Comparison of ENCODE assay signal across 8 cellular contexts in genomic region chr22:38504731-38505594, GRCh38. TPM values are rescaled to one million over a fixed set of nuclear protein-coding genes. Genes with fewer than 3 reads are reported as not detected.
A peak's percentile ranks its signal among the peaks of the same experiment; 100 is the strongest.
DNase-seq lines count a peak whose midpoint lies in the region; ATAC-seq and TF ChIP-seq lines count a peak whose summit lies in the region.

No MANE protein-coding gene starts in this region.

- POLR2A ChIA-PET in WTC11 (lab: Charles Lee): no interaction called here

- peaks cover 43 to 49% (median 44%) of the 10 kb centered on the region in 3 donors for H3K4me1 Mint-ChIP-seq in IgD-negative memory B cell
- H3K4me1 Mint-ChIP-seq in WTC11: peaks cover 45% of the 10 kb centered on the region
- H3K4me1 Mint-ChIP-seq in chondrocyte (ENCODE audit: low read depth): peaks cover 46% of the 10 kb centered on the region
- peaks cover 40% of the 10 kb centered on the region for H3K4me1 Mint-ChIP-seq in memory B cell

- H3K27me3 Mint-ChIP-seq in IgD-negative memory B cell (no peaks in the 10 kb centered on the region), WTC11 (ENCODE audit: low read depth) (no peaks in the 10 kb centered on the region), chondrocyte (ENCODE audit: low read depth) (no peaks in the 10 kb centered on the region), memory B cell (no peaks in the 10 kb centered on the region)

- peaks cover 5% of the 10 kb centered on the region for H3K36me3 Mint-ChIP-seq in IgD-negative memory B cell
- H3K36me3 Mint-ChIP-seq in WTC11: peaks cover 55% of the 10 kb centered on the region
- H3K36me3 Mint-ChIP-seq in chondrocyte (ENCODE audit: low read depth): peaks cover 21% of the 10 kb centered on the region
- H3K36me3 Mint-ChIP-seq in memory B cell: peaks cover 19% of the 10 kb centered on the region

- TF ChIP-seq CTCF in WTC11 (IDR thresholded peaks at IDR 0.05): no peak
- no peak for TF ChIP-seq CTCF in chondrocyte (IDR thresholded peaks at IDR 0.05)

- DNase-seq in CD1c-positive myeloid dendritic cell (ENCODE audit: extremely low spot score) (peak; percentile 83), WTC11 (ENCODE audit: low spot score) (no peak), chondrocyte (ENCODE audit: low spot score) (no peak), memory B cell (ENCODE audit: low spot score in 2 of 2) (peak; percentile 38 to 52), foreskin melanocyte (no peak)
- DNase-seq in stimulated activated CD8-positive, alpha-beta memory T cell treated with anti-CD3 and anti-CD28 coated beads, Interleukin-2, amount 100 ng/mL, for 48 hours (ENCODE audit: low read depth in 2 of 2): peak; percentile 30 to 43

- H3K9me3 Mint-ChIP-seq in IgD-negative memory B cell (no peaks in the 10 kb centered on the region), WTC11 (no peaks in the 10 kb centered on the region), chondrocyte (ENCODE audit: low read depth) (no peaks in the 10 kb centered on the region), memory B cell (peaks cover 4% of the 10 kb centered on the region)

- CTCF ChIA-PET in WTC11 (lab: Charles Lee): no interaction called here

- H3K27ac Mint-ChIP-seq in IgD-negative memory B cell (peak overlapping the region; percentile 98 to 100 (median 100)), WTC11 (peak overlapping the region; percentile 96), chondrocyte (ENCODE audit: unreplicated experiment) (peak overlapping the region; percentile 96), memory B cell (peak overlapping the region; percentile 100)

- no peak for ATAC-seq in WTC11
- ATAC-seq in memory B cell (ENCODE audit: low read depth): peak; percentile 11
- ATAC-seq in HG02885 (IDR thresholded peaks at IDR 0.05; ENCODE audit: poor library complexity, unreplicated experiment): no peak

- H3K4me3 Mint-ChIP-seq in IgD-negative memory B cell (peak overlapping the region; percentile 93 to 98 (median 96)), WTC11 (peak overlapping the region; percentile 98), chondrocyte (ENCODE audit: unreplicated experiment) (peak overlapping the region; percentile 97), memory B cell (peak overlapping the region; percentile 92)

TF ChIP-seq in WTC11, 78 proteins besides CTCF, POLR2A, EP300 and RAD21:
- TF ChIP-seq USF1 (CRISPR knock-in tag; IDR thresholded peaks at IDR 0.05): no peak
- 0 out of 2 replicates have a peak, but pooled peaks have one; percentile 28 for TF ChIP-seq IRF1 (CRISPR knock-in tag; IDR thresholded peaks at IDR 0.05)
- no peak; the same call in 1 of the 2 replicates for TF ChIP-seq TP53 (CRISPR knock-in tag; IDR thresholded peaks at IDR 0.05)
- 0 out of 2 replicates have a peak, but pooled peaks have one; percentile 13 for TF ChIP-seq ELF4 (CRISPR knock-in tag; IDR thresholded peaks at IDR 0.05; ENCODE audit: low read depth)
- TF ChIP-seq PRDM15 (CRISPR knock-in tag; IDR thresholded peaks at IDR 0.05): no peak
- TF ChIP-seq TCF7 (CRISPR knock-in tag; IDR thresholded peaks at IDR 0.05; ENCODE audit: low read depth): no peak
- peak; percentile 39; the same call in 1 of the 2 replicates for TF ChIP-seq SP1 (CRISPR knock-in tag; conservative IDR thresholded peaks at IDR 0.05)
- TF ChIP-seq OVOL2 (CRISPR knock-in tag; IDR thresholded peaks at IDR 0.05; ENCODE audit: borderline replicate concordance): no peak

RNA-seq across cellular contexts. Expression of gene DDX17, which starts 1.1 kb away (rescaled TPM):
- polyA plus RNA-seq in IgD-negative memory B cell: 55.9 TPM
- total RNA-seq in WTC11 (2021) (399 to 507 TPM (median 489 TPM) in 3 replicates), chondrocyte (306 to 362 TPM (median 321 TPM) in 3 replicates)

RNA-seq across cellular contexts. Expression of gene KDELR3, which starts 37.1 kb away (rescaled TPM):
- polyA plus RNA-seq in IgD-negative memory B cell: 0.56 TPM
- total RNA-seq in WTC11 (2021) (5.7 to 10.3 TPM (median 7.7 TPM) in 3 replicates), chondrocyte (127 to 137 TPM (median 134 TPM) in 3 replicates)

RNA-seq across cellular contexts. Expression of gene KCNJ4, which starts 50.0 kb away (rescaled TPM):
- not detected for polyA plus RNA-seq in IgD-negative memory B cell
- total RNA-seq in WTC11 (2021): 3.1 to 3.3 TPM (median 3.2 TPM) in 3 replicates
- total RNA-seq in chondrocyte: 0.27 to 0.33 TPM (median 0.27 TPM) in 3 replicates

Comparison
In these comparisons a context has a peak if more than half of its experiments do, and no peak if none do; other contexts are left out.
1. DNase-seq: peak in CD1c-positive myeloid dendritic cell (single experiment), memory B cell (2 of 2) and stimulated activated CD8-positive, alpha-beta memory T cell treated with anti-CD3 and anti-CD28 coated beads, Interleukin-2, amount 100 ng/mL, for 48 hours (2 of 2); none in WTC11 (single experiment), chondrocyte (single experiment) and foreskin melanocyte (single experiment).
2. RNA of gene KDELR3, which starts 37.1 kb away (total RNA-seq): 127 to 137 TPM in chondrocyte; 5.7 to 10.3 TPM in WTC11; every median in the first group is over 10 times any median in the second.
3. Peak in every context shown above with its lines, with median percentiles within 50 percentile points of each other: H3K27ac Mint-ChIP-seq and H3K4me3 Mint-ChIP-seq.